34 cellular contexts compared by ENCODE assay signal in genomic region chr12:12796171-12796570, GRCh38.
"Had no signal": no experiment of that assay in that cellular context is flagged by ENCODE, and none has a peak within 500 bp of the region (broad histone marks: within the 10 kb centered on the region; RNA-seq: fewer than 3 reads in every experiment).

No MANE protein-coding gene starts in this region.

- H3K27ac Mint-ChIP-seq: activated B cell treated with CpG ODN at 0.5 μM for 24 hours; activated CD4-positive, alpha-beta memory T cell treated with anti-CD3 and anti-CD28 coated beads for 36 hours; activated CD4-positive, alpha-beta T cell treated with anti-CD3 and anti-CD28 coated beads, Interleukin-2, amount 10 ng/mL, durations not matched to agents 24 days and 14 days; activated CD8-positive, alpha-beta T cell treated with anti-CD3 and anti-CD28 coated beads for 36 hours; activated naive CD4-positive, alpha-beta T cell treated with anti-CD3 and anti-CD28 coated beads, Interleukin-2, amount 10 ng/mL, durations not matched to agents 7 days and 5 days; activated naive CD4-positive, alpha-beta T cell treated with anti-CD3 and anti-CD28 coated beads, Interleukin-2, amount 50 U/mL, for 24 hours; activated naive CD8-positive, alpha-beta T cell; activated naive CD8-positive, alpha-beta T cell treated with anti-CD3 and anti-CD28 coated beads, Interleukin-2, amount 10 ng/mL, durations not matched to agents 7 days and 5 days; activated naive CD8-positive, alpha-beta T cell treated with anti-CD3 and anti-CD28 coated beads, Interleukin-2, amount 50 U/mL, for 24 hours; activated T-cell treated with anti-CD3 and anti-CD28 coated beads, Interleukin-2, amount 50 U/mL, for 72 hours; activated T-helper 1 cell treated with anti-CD3 and anti-CD28 coated beads, Interleukin-12 subunit alpha, Interleukin-12 subunit beta, Interleukin-2, Interleukin-4 antibody, amounts not matched to agents 30 ng/mL and 10 ng/mL and 1 ng/mL, durations not matched to agents 14 hours and 24 hours and 36 hours; activated T-helper 17 cell treated with anti-CD3 and anti-CD28 coated beads, Interleukin-2, amount 50 U/mL, for 72 hours; T-helper 2 cell treated with Interferon-gamma antibody and Interleukin-4, amounts not matched to agents 5 μg/mL and 100 μg/mL, for 36 hours had no signal

- H3K4me3 Mint-ChIP-seq: activated B cell treated with CpG ODN at 0.5 μM for 24 hours; activated CD4-positive, alpha-beta memory T cell treated with anti-CD3 and anti-CD28 coated beads for 36 hours; activated CD4-positive, alpha-beta T cell treated with anti-CD3 and anti-CD28 coated beads, Interleukin-2, amount 10 ng/mL, durations not matched to agents 24 days and 14 days; activated CD8-positive, alpha-beta T cell treated with anti-CD3 and anti-CD28 coated beads for 36 hours; activated naive CD4-positive, alpha-beta T cell treated with anti-CD3 and anti-CD28 coated beads, Interleukin-2, amount 10 ng/mL, durations not matched to agents 7 days and 5 days; activated naive CD4-positive, alpha-beta T cell treated with anti-CD3 and anti-CD28 coated beads, Interleukin-2, amount 50 U/mL, for 24 hours; activated naive CD8-positive, alpha-beta T cell; activated naive CD8-positive, alpha-beta T cell treated with anti-CD3 and anti-CD28 coated beads, Interleukin-2, amount 10 ng/mL, durations not matched to agents 7 days and 5 days; activated naive CD8-positive, alpha-beta T cell treated with anti-CD3 and anti-CD28 coated beads, Interleukin-2, amount 50 U/mL, for 24 hours; activated T-cell treated with anti-CD3 and anti-CD28 coated beads, Interleukin-2, amount 50 U/mL, for 4 hours; activated T-cell treated with anti-CD3 and anti-CD28 coated beads, Interleukin-2, amount 50 U/mL, for 72 hours; activated T-helper 1 cell treated with anti-CD3 and anti-CD28 coated beads, Interleukin-12 subunit alpha, Interleukin-12 subunit beta, Interleukin-2, Interleukin-4 antibody, amounts not matched to agents 30 ng/mL and 10 ng/mL and 1 ng/mL, durations not matched to agents 14 hours and 24 hours and 36 hours; activated T-helper 17 cell treated with anti-CD3 and anti-CD28 coated beads, Interleukin-2, amount 50 U/mL, for 72 hours; T-helper 1 cell treated with Interleukin-12 subunit alpha and Interleukin-12 subunit beta and Interleukin-4 antibody, amounts not matched to agents 30 μg/mL and 1 μg/mL, for 36 hours; T-helper 2 cell treated with Interferon-gamma antibody and Interleukin-4, amounts not matched to agents 5 μg/mL and 100 μg/mL, for 36 hours had no signal

- H3K9me3 ChIP-seq: body of pancreas, breast epithelium had no signal

- H3K27ac ChIP-seq: body of pancreas, brain microvascular endothelial cell, breast epithelium, VCaP had no signal

- H3K9me3 Mint-ChIP-seq: activated B cell treated with CpG ODN at 0.5 μM for 24 hours; activated CD4-positive, alpha-beta memory T cell treated with anti-CD3 and anti-CD28 coated beads for 36 hours; activated CD8-positive, alpha-beta T cell treated with anti-CD3 and anti-CD28 coated beads for 36 hours; activated naive CD4-positive, alpha-beta T cell treated with anti-CD3 and anti-CD28 coated beads, Interleukin-2, amount 50 U/mL, for 24 hours; activated naive CD8-positive, alpha-beta T cell treated with anti-CD3 and anti-CD28 coated beads, Interleukin-2, amount 50 U/mL, for 24 hours; activated T-cell treated with anti-CD3 and anti-CD28 coated beads, Interleukin-2, amount 50 U/mL, for 4 hours; activated T-cell treated with anti-CD3 and anti-CD28 coated beads, Interleukin-2, amount 50 U/mL, for 72 hours; activated T-helper 17 cell treated with anti-CD3 and anti-CD28 coated beads, Interleukin-2, amount 50 U/mL, for 72 hours; T-helper 1 cell treated with Interleukin-12 subunit alpha and Interleukin-12 subunit beta and Interleukin-4 antibody, amounts not matched to agents 30 μg/mL and 1 μg/mL, for 36 hours; T-helper 2 cell treated with Interferon-gamma antibody and Interleukin-4, amounts not matched to agents 5 μg/mL and 100 μg/mL, for 36 hours had no signal

- H3K36me3 ChIP-seq: brain microvascular endothelial cell, breast epithelium had no signal

- H3K27me3 ChIP-seq: body of pancreas, brain microvascular endothelial cell, breast epithelium had no signal

- H3K27me3 Mint-ChIP-seq: activated B cell treated with CpG ODN at 0.5 μM for 24 hours; activated CD4-positive, alpha-beta memory T cell treated with anti-CD3 and anti-CD28 coated beads for 36 hours; activated CD4-positive, alpha-beta T cell treated with anti-CD3 and anti-CD28 coated beads, Interleukin-2, amount 10 ng/mL, durations not matched to agents 24 days and 14 days; activated CD8-positive, alpha-beta T cell treated with anti-CD3 and anti-CD28 coated beads for 36 hours; activated naive CD4-positive, alpha-beta T cell treated with anti-CD3 and anti-CD28 coated beads, Interleukin-2, amount 10 ng/mL, durations not matched to agents 7 days and 5 days; activated naive CD4-positive, alpha-beta T cell treated with anti-CD3 and anti-CD28 coated beads, Interleukin-2, amount 50 U/mL, for 24 hours; activated naive CD8-positive, alpha-beta T cell; activated naive CD8-positive, alpha-beta T cell treated with anti-CD3 and anti-CD28 coated beads, Interleukin-2, amount 50 U/mL, for 24 hours; activated T-helper 17 cell treated with anti-CD3 and anti-CD28 coated beads, Interleukin-2, amount 50 U/mL, for 72 hours had no signal

- H3K4me3 ChIP-seq: body of pancreas, breast epithelium had no signal

- ATAC-seq: activated CD8-positive, alpha-beta T cell treated with anti-CD3 and anti-CD28 coated beads for 36 hours; activated naive CD8-positive, alpha-beta T cell treated with anti-CD3 and anti-CD28 coated beads, Interleukin-2, amount 50 U/mL, for 24 hours; activated T-cell treated with anti-CD3 and anti-CD28 coated beads, Interleukin-2, amount 50 U/mL, for 4 hours; activated T-cell treated with anti-CD3 and anti-CD28 coated beads, Interleukin-2, amount 50 U/mL, for 72 hours; activated T-helper 17 cell treated with anti-CD3 and anti-CD28 coated beads, Interleukin-2, amount 50 U/mL, for 72 hours; body of pancreas had no signal

- DNase-seq: activated B cell treated with CpG ODN at 0.5 μM for 24 hours; activated CD4-positive, alpha-beta memory T cell treated with anti-CD3 and anti-CD28 coated beads for 36 hours; activated CD4-positive, alpha-beta T cell treated with anti-CD3 and anti-CD28 coated beads for 4 hours; activated CD4-positive, alpha-beta T cell treated with anti-CD3 and anti-CD28 coated beads, Interleukin-2, amount 10 ng/mL, durations not matched to agents 24 days and 14 days; activated CD4-positive, alpha-beta T cell treated with anti-CD3 and anti-CD28 coated beads, Interleukin-2, amount 50 U/mL, for 1 hour; activated CD4-positive, alpha-beta T cell treated with anti-CD3 and anti-CD28 coated beads, Interleukin-2, amount 50 U/mL, for 4 hours; activated CD4-positive, CD25-positive, alpha-beta regulatory T cell treated with anti-CD3 and anti-CD28 coated beads, Interleukin-2, amount 50 U/mL, for 72 hours; activated CD8-positive, alpha-beta memory T cell treated with anti-CD3 and anti-CD28 coated beads, Interleukin-2, amount 50 U/mL, for 4 hours; activated CD8-positive, alpha-beta T cell treated with anti-CD3 and anti-CD28 coated beads for 36 hours; activated effector memory CD4-positive, alpha-beta T cell treated with anti-CD3 and anti-CD28 coated beads, Interleukin-2, amount 50 U/mL, for 16 hours; activated naive CD4-positive, alpha-beta T cell treated with anti-CD3 and anti-CD28 coated beads, Interleukin-2, amount 10 ng/mL, durations not matched to agents 7 days and 5 days; activated naive CD4-positive, alpha-beta T cell treated with Interleukin-2 at 50 U/mL for 16 hours; activated naive CD8-positive, alpha-beta T cell treated with anti-CD3 and anti-CD28 coated beads, Interleukin-2, amount 10 ng/mL, durations not matched to agents 7 days and 5 days; activated naive CD8-positive, alpha-beta T cell treated with anti-CD3 and anti-CD28 coated beads, Interleukin-2, amount 50 U/mL, for 24 hours; activated T-cell treated with anti-CD3 and anti-CD28 coated beads for 4 hours; activated T-cell treated with anti-CD3 and anti-CD28 coated beads, Interleukin-2, amount 50 U/mL, for 1 hour; activated T-cell treated with anti-CD3 and anti-CD28 coated beads, Interleukin-2, amount 50 U/mL, for 4 hours; activated T-cell treated with anti-CD3 and anti-CD28 coated beads, Interleukin-2, amount 50 U/mL, for 72 hours; amniotic stem cell; aorta; body of pancreas; brain microvascular endothelial cell; central memory CD4-positive, alpha-beta T cell; T-helper 1 cell; T-helper 2 cell; T-helper 9 cell had no signal

- H3K36me3 Mint-ChIP-seq: activated CD4-positive, alpha-beta memory T cell treated with anti-CD3 and anti-CD28 coated beads for 36 hours; activated naive CD4-positive, alpha-beta T cell treated with anti-CD3 and anti-CD28 coated beads, Interleukin-2, amount 50 U/mL, for 24 hours; activated naive CD8-positive, alpha-beta T cell had no signal
